21 cellular contexts compared by ENCODE assay signal in genomic region chr18:32081881-32082280, GRCh38. TPM values are rescaled to one million over a fixed set of nuclear protein-coding genes. Genes with fewer than 3 reads are reported as not detected.
DNase-seq lines count a peak whose midpoint lies in the region; FAIRE-seq and TF ChIP-seq lines count a peak whose summit lies in the region.
"Had no signal": no experiment of that assay in that cellular context is flagged by ENCODE, and none has a peak within 500 bp of the region (broad histone marks: within the 10 kb centered on the region; RNA-seq: fewer than 3 reads in every experiment).

No MANE protein-coding gene starts in this region.

- TF ChIP-seq RAD21 in H1 (IDR thresholded peaks at IDR 0.05 in 1 of 2, conservative IDR thresholded peaks at IDR 0.05 in 1 of 2; ENCODE audit: low read depth in 2 of 2, low read length in 2 of 2), result no peak

- no peak overlapping the region for H3K14ac ChIP-seq in H1 (ENCODE audit: insufficient read length)

- no peak overlapping the region for H2BK120ac ChIP-seq in H1 (replicated peaks; ENCODE audit: low read depth, low read length)

- peak; percentile 40 for DNase-seq in EH (ENCODE audit: low read depth)
- DNase-seq in MG63, result peak; percentile 10
- no peak for DNase-seq in H1 (ENCODE audit: low read depth in 1 of 2, low spot score in 2 of 2)
- peak; percentile 38 for DNase-seq in osteoblast (ENCODE audit: insufficient read length, low spot score, missing footprints)
- no peak for DNase-seq in esophagus muscularis mucosa (ENCODE audit: extremely low spot score)
- DNase-seq in amygdala (lab: John Stamatoyannopoulos, UW), result no peak
- no peak for DNase-seq in activated CD4-positive, alpha-beta T cell treated with anti-CD3 and anti-CD28 coated beads for 1 hour
- DNase-seq: C1 segment of cervical spinal cord; CD8-positive, alpha-beta memory T cell; DMS53; MM.1S; NCI-H1105 treated with DMSO at 0.1 percent for 48 hours; NCI-H1694; NCI-H510A; NCI-H774; PC-9; SIG-M5 had no signal

- H3K79me1 ChIP-seq in H1 (ENCODE audit: low read depth, low read length), result no peaks in the 10 kb centered on the region

- H3K56ac ChIP-seq in H1 (replicated peaks; ENCODE audit: insufficient read length, low read depth, low read length), result no peak overlapping the region

- H2AK5ac ChIP-seq in H1 (ENCODE audit: low read depth, low read length), result no peak overlapping the region

- no peak overlapping the region for H2BK12ac ChIP-seq in H1 (ENCODE audit: low read depth, low read length)

- H3K23me2 ChIP-seq in H1 (ENCODE audit: low read depth, low read length), result no peaks in the 10 kb centered on the region

- TF ChIP-seq CTCF in H1 (IDR thresholded peaks at IDR 0.05; ENCODE audit: control extremely low read depth in 1 of 3, insufficient read depth in 1 of 3, low read depth in 1 of 3, low read length in 3 of 3) (no peak), osteoblast (IDR thresholded peaks at IDR 0.05; ENCODE audit: extremely low read depth, low read depth, low read length) (no peak), esophagus muscularis mucosa (IDR thresholded peaks at IDR 0.05) (no peak)

- H3K27me3 ChIP-seq in MG63 (no peaks in the 10 kb centered on the region), H1 (replicated peaks in 1 of 4; ENCODE audit: control insufficient read depth in 3 of 4, extremely low read depth in 1 of 4, insufficient read depth in 3 of 4, low read length in 3 of 4) (no peaks in the 10 kb centered on the region), osteoblast (ENCODE audit: insufficient read depth, low read length) (no peaks in the 10 kb centered on the region), esophagus muscularis mucosa (no peaks in the 10 kb centered on the region)

- no peak overlapping the region for H3K23ac ChIP-seq in H1 (ENCODE audit: insufficient read length)

- no peak overlapping the region for H2BK20ac ChIP-seq in H1 (ENCODE audit: low read length)

- H2AFZ ChIP-seq in H1 (ENCODE audit: low read length), result no peak overlapping the region
- no peak overlapping the region for H2AFZ ChIP-seq in osteoblast (ENCODE audit: low read length)
- H2AFZ ChIP-seq: PC-9 had no signal

- H2BK5ac ChIP-seq in H1 (ENCODE audit: low read depth, low read length), result no peak overlapping the region

- H4K91ac ChIP-seq in H1 (replicated peaks; ENCODE audit: insufficient read length, low read length), result no peak overlapping the region

- POLR2A ChIA-PET in H1 (lab: Charles Lee; ENCODE audit: partially characterized antibody), result no interaction called here

- H3K36me3 ChIP-seq in MG63 (no peaks in the 10 kb centered on the region), H1 (ENCODE audit: control insufficient read depth in 2 of 4, insufficient read depth in 4 of 4, low read length in 3 of 4) (no peaks in the 10 kb centered on the region), osteoblast (ENCODE audit: insufficient read depth, low read length) (no peaks in the 10 kb centered on the region), esophagus muscularis mucosa (no peaks in the 10 kb centered on the region)
- H3K36me3 ChIP-seq: HAP-1 had no signal

- WGBS in H1 (ENCODE audit: extremely low coverage in 1 of 2, insufficient coverage in 1 of 2, insufficient read length in 1 of 2, insufficient replicate concordance in 2 of 2, low coverage in 1 of 2, low lambda C conversion rate in 2 of 2, missing lambda C conversion rate in 1 of 2), 2 experiments, result 79% methylated on average over 1 of the region's 1 CpG; no CpG with 5 or more reads in 1 of the 2 experiments
- 43% methylated on average over 1 of the region's 1 CpG for WGBS in esophagus muscularis mucosa

- CTCF ChIA-PET in H1 (lab: Charles Lee; ENCODE audit: partially characterized antibody), result interaction anchor here (0.6 kb wide), 1 partner anchor 132 kb away, joined by 3 read pairs; no protein-coding TSS in a partner anchor

- no peaks in the 10 kb centered on the region for H4K20me1 ChIP-seq in H1 (replicated peaks in 1 of 2; ENCODE audit: control insufficient read depth in 1 of 2, insufficient read depth in 2 of 2, low read length in 2 of 2)
- no peaks in the 10 kb centered on the region for H4K20me1 ChIP-seq in osteoblast (ENCODE audit: insufficient read depth, low read length)

- H3K9me3 ChIP-seq in MG63 (no peaks in the 10 kb centered on the region), H1 (ENCODE audit: insufficient read depth in 2 of 2, low read depth in 1 of 2, low read length in 1 of 2) (0 out of 4 replicates have a peak, but pooled peaks cover 0 to 2% of the 10 kb centered on the region in 2 experiments), osteoblast (ENCODE audit: low read depth, low read length) (no peaks in the 10 kb centered on the region), esophagus muscularis mucosa (peaks cover 0 to 4% (median 0%) of the 10 kb centered on the region in 4 donors)
- H3K9me3 ChIP-seq: HAP-1 had no signal

- H3K4me1 ChIP-seq in H1 (replicated peaks in 1 of 4; ENCODE audit: control insufficient read depth in 3 of 4, insufficient read depth in 4 of 4, low read length in 3 of 4) (no peaks in the 10 kb centered on the region; a peak in 1 of 7 replicates), osteoblast (ENCODE audit: insufficient read depth, low read length) (peaks cover 15% of the 10 kb centered on the region), esophagus muscularis mucosa (peaks cover 10 to 24% (median 14%) of the 10 kb centered on the region in 4 donors)
- H3K4me1 ChIP-seq: A549 had no signal

- H3K9ac ChIP-seq in H1 (replicated peaks in 1 of 4; ENCODE audit: extremely low read depth in 1 of 4, low read depth in 3 of 4, low read length in 3 of 4), result no peak overlapping the region

- no peak overlapping the region for H3K4me2 ChIP-seq in H1 (ENCODE audit: insufficient read depth in 1 of 2, low read depth in 2 of 2, low read length in 2 of 2)
- no peak overlapping the region for H3K4me2 ChIP-seq in osteoblast (ENCODE audit: insufficient read depth, low read length)
- H3K4me2 ChIP-seq: A549, PC-9 had no signal

- TF ChIP-seq POLR2A in H1 (IDR thresholded peaks at IDR 0.05; ENCODE audit: control extremely low read depth in 1 of 2, low read depth in 2 of 2, low read length in 2 of 2) (no peak), esophagus muscularis mucosa (IDR thresholded peaks at IDR 0.05; ENCODE audit: low read depth) (no peak)

- intact Hi-C loops in esophagus muscularis mucosa (cut with DNase I), result no loop called here

- TF ChIP-seq EP300 in H1 (IDR thresholded peaks at IDR 0.05; ENCODE audit: borderline replicate concordance in 1 of 2, low read depth in 2 of 2, low read length in 2 of 2) (no peak), esophagus muscularis mucosa (IDR thresholded peaks at IDR 0.05) (no peak)

- H3K79me2 ChIP-seq in H1 (ENCODE audit: control insufficient read depth in 1 of 2, insufficient read depth in 2 of 2, low read length in 2 of 2) (no peaks in the 10 kb centered on the region), osteoblast (ENCODE audit: insufficient read depth, low read length) (no peaks in the 10 kb centered on the region)

- H3K4me3 ChIP-seq in MG63, result no peak overlapping the region
- no peak overlapping the region for H3K4me3 ChIP-seq in H1 (ENCODE audit: extremely low read depth in 1 of 4, insufficient read depth in 2 of 4, low read depth in 3 of 4, low read length in 4 of 4)
- no peak overlapping the region for H3K4me3 ChIP-seq in osteoblast (ENCODE audit: insufficient read depth, low read length)
- no peak overlapping the region for H3K4me3 ChIP-seq in esophagus muscularis mucosa
- H3K4me3 ChIP-seq: A549, HAP-1, PC-9 had no signal

- no peak overlapping the region for H3K18ac ChIP-seq in H1 (ENCODE audit: extremely low read depth, low read length)

- H3K4ac ChIP-seq in H1 (replicated peaks; ENCODE audit: insufficient read length, low read depth, low read length), result no peak overlapping the region

- H4K5ac ChIP-seq in H1 (ENCODE audit: insufficient read length, low read depth, low read length), result no peak overlapping the region

- H4K8ac ChIP-seq in H1 (ENCODE audit: extremely low read depth, insufficient read depth, low read length), result no peak overlapping the region

- no peak overlapping the region for H2BK15ac ChIP-seq in H1 (ENCODE audit: low read length)

- no peak for FAIRE-seq in H1 (lab: Jason Lieb, UNC)
- FAIRE-seq: A549 had no signal

- H3K27ac ChIP-seq in H1 (ENCODE audit: low read depth, low read length) (no peak overlapping the region), osteoblast (ENCODE audit: low read depth, low read length) (no peak overlapping the region), esophagus muscularis mucosa (replicated peaks in 1 of 4) (no peak overlapping the region)
- H3K27ac ChIP-seq: A549, HL-60, PC-9, RWPE1 had no signal

TF ChIP-seq in H1, 55 proteins besides CTCF, POLR2A, EP300 and RAD21:
- no peak for TF ChIP-seq HDAC2 (IDR thresholded peaks at IDR 0.05; ENCODE audit: borderline replicate concordance in 1 of 2, low read depth in 2 of 2, low read length in 2 of 2)
- TF ChIP-seq SP1 (IDR thresholded peaks at IDR 0.05; ENCODE audit: low read depth, low read length), result peak; percentile 19; the same call in 1 of the 2 replicates
- TF ChIP-seq EGR1 (IDR thresholded peaks at IDR 0.05; ENCODE audit: borderline replicate concordance, low read depth, low read length), result no peak
- no peak for TF ChIP-seq RBBP5 (IDR thresholded peaks at IDR 0.05; ENCODE audit: borderline replicate concordance, low read depth, low read length)
- no peak for TF ChIP-seq PHF8 (conservative IDR thresholded peaks at IDR 0.05; ENCODE audit: low read depth, low read length)
- TF ChIP-seq JUN (IDR thresholded peaks at IDR 0.05; ENCODE audit: low read depth, low read length), result no peak

RNA-seq across cellular contexts. Expression of gene RNF138, which starts 9.8 kb away (rescaled TPM):
- 43.6 and 121 TPM in 2 replicates for total RNA-seq in MG63 (2014; rRNA removed; shearing (Covaris generic); ENCODE audit: low replicate concordance)
- 91.3 and 109 TPM in 2 replicates for total RNA-seq in H1 (2021; fragmentation: NEBNext Ultra II Directional; extraction: Animal tissue kit (Norgen Biotek cat#: 25700))
- polyA plus RNA-seq in H1 (2011; rRNA removed), result 29.2 and 43.1 TPM in 2 replicates
- polyA plus RNA-seq in H1 (2011; cell fraction: cytosol; rRNA removed), result 46.0 TPM
- polyA plus RNA-seq in H1 (2011; cell fraction: nucleus; rRNA removed), result 95.6 TPM
- polyA plus RNA-seq in H1 (2012, experiment 1 of 2), result 43.0 to 61.9 TPM (median 57.7 TPM) in 4 replicates
- polyA plus RNA-seq in H1 (2012, experiment 2 of 2), result 2.9 TPM
- 45.1 TPM for polyA plus RNA-seq in H1 (2013, experiment 1 of 2)
- 45.0 TPM for polyA plus RNA-seq in H1 (2013, experiment 2 of 2)
- 48.2 and 68.1 TPM in 2 replicates for polyA minus RNA-seq in H1 (2011; rRNA and poly(A)+ RNA removed)
- 139 TPM for polyA minus RNA-seq in H1 (2011; cell fraction: cytosol; rRNA and poly(A)+ RNA removed)
- polyA minus RNA-seq in H1 (2011; cell fraction: nucleus; rRNA and poly(A)+ RNA removed), result 76.3 TPM
- 21.4 and 22.1 TPM in 2 replicates for total RNA-seq in osteoblast
- 10 to 100 TPM; 19.5 to 34.1 (median 24.1) TPM for total RNA-seq in esophagus muscularis mucosa

Comparison
In these comparisons a context has a peak if more than half of its experiments do, and no peak if none do; other contexts are left out.
1. DNase-seq: peak in EH (single experiment), MG63 (single experiment) and osteoblast (single experiment); none in H1 (0 of 2), esophagus muscularis mucosa (single experiment), amygdala (0 of 56) and activated CD4-positive, alpha-beta T cell treated with anti-CD3 and anti-CD28 coated beads for 1 hour (single experiment).